ENCODE assay signal across 13 cellular contexts in the genomic region with DNA sequence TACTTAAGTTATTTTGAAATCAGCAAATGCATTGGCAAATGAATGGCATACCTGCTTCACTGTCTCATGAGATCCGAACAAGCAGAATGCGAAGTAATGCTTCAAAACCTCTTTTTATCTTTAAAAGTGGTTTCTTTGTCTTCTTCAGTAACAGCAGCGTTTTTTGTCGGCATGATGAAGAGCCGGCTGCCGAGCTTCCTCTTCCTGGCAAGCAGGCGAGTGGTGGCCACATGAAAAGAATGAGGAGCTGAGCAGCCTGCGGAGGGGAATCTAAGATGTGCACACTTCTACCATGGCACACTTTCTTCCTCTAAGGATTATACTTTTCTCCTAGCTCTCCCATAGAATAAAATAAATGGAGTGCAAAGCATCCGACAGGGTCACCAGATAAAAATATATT. TPM values are rescaled to one million over a fixed set of nuclear protein-coding genes. Genes with fewer than 3 reads are reported as not detected.
DNase-seq lines count a peak whose midpoint lies in the region; ATAC-seq lines count a peak whose summit lies in the region.
"Had no signal": no experiment of that assay in that cellular context is flagged by ENCODE, and none has a peak within 500 bp of the region (broad histone marks: within the 10 kb centered on the region; RNA-seq: fewer than 3 reads in every experiment).

No MANE protein-coding gene starts in this region.

- no peak overlapping the region for H3K14ac ChIP-seq in neuronal stem cell (ENCODE audit: low read length)

- H3K4me1 Mint-ChIP-seq in CD8-positive, alpha-beta memory T cell: peaks cover 26 to 51% (median 50%) of the 10 kb centered on the region in 3 donors
- peaks cover 42 to 51% (median 48%) of the 10 kb centered on the region in 3 donors for H3K4me1 Mint-ChIP-seq in T-cell
- peaks cover 42% of the 10 kb centered on the region for H3K4me1 Mint-ChIP-seq in activated T-cell treated with anti-CD3 and anti-CD28 coated beads, Interleukin-2, amount 50 U/mL, for 4 hours (ENCODE audit: low read depth)

- H3K27ac ChIP-seq in CD8-positive, alpha-beta memory T cell (ENCODE audit: low read depth, low read length): no peak overlapping the region
- H3K27ac ChIP-seq in neuronal stem cell (replicated peaks; ENCODE audit: low read length): no peak overlapping the region
- H3K27ac ChIP-seq: brain microvascular endothelial cell, C4-2B, sigmoid colon had no signal

- H3K27me3 ChIP-seq in CD8-positive, alpha-beta memory T cell (ENCODE audit: insufficient read depth, low read length, poor library complexity, severe bottlenecking): no peaks in the 10 kb centered on the region
- peaks cover 0 to 17% (median 0%) of the 10 kb centered on the region in 3 experiments for H3K27me3 ChIP-seq in neuronal stem cell (ENCODE audit: control insufficient read depth in 3 of 3, insufficient read depth in 3 of 3, low read depth in 1 of 3, low read length in 3 of 3)
- H3K27me3 ChIP-seq: brain microvascular endothelial cell had no signal

- H3K27me3 Mint-ChIP-seq in CD8-positive, alpha-beta memory T cell: no peaks in the 10 kb centered on the region
- peaks cover 7 to 17% of the 10 kb centered on the region in 2 donors for H3K27me3 Mint-ChIP-seq in T-cell
- peaks cover 6% of the 10 kb centered on the region for H3K27me3 Mint-ChIP-seq in activated T-cell treated with anti-CD3 and anti-CD28 coated beads, Interleukin-2, amount 50 U/mL, for 4 hours (ENCODE audit: low read depth)

- H3K36me3 Mint-ChIP-seq in CD8-positive, alpha-beta memory T cell: no peaks in the 10 kb centered on the region
- no peaks in the 10 kb centered on the region for H3K36me3 Mint-ChIP-seq in T-cell
- H3K36me3 Mint-ChIP-seq in activated T-cell treated with anti-CD3 and anti-CD28 coated beads, Interleukin-2, amount 50 U/mL, for 4 hours (ENCODE audit: insufficient read depth): no peaks in the 10 kb centered on the region
- H3K36me3 Mint-ChIP-seq: stimulated activated memory B cell treated with anti-CD40 and anti-IgM and Interleukin-4, amounts not matched to agents 10 μg/mL and 1 μg/mL and 100 μg/mL, for 72 hours had no signal

- no peaks in the 10 kb centered on the region for H3K36me3 ChIP-seq in CD8-positive, alpha-beta memory T cell (ENCODE audit: insufficient read depth, low read length)
- no peaks in the 10 kb centered on the region for H3K36me3 ChIP-seq in neuronal stem cell (replicated peaks in 1 of 2; ENCODE audit: control insufficient read depth in 2 of 2, insufficient read depth in 2 of 2, low read length in 2 of 2)
- H3K36me3 ChIP-seq: brain microvascular endothelial cell, sigmoid colon had no signal

- H3K23ac ChIP-seq in neuronal stem cell (ENCODE audit: low read depth, low read length, poor library complexity): no peak overlapping the region

- H3K9me3 Mint-ChIP-seq in CD8-positive, alpha-beta memory T cell: no peaks in the 10 kb centered on the region
- H3K9me3 Mint-ChIP-seq in T-cell: no peaks in the 10 kb centered on the region
- no peaks in the 10 kb centered on the region for H3K9me3 Mint-ChIP-seq in activated T-cell treated with anti-CD3 and anti-CD28 coated beads, Interleukin-2, amount 50 U/mL, for 4 hours
- H3K9me3 Mint-ChIP-seq: stimulated activated memory B cell treated with anti-CD40 and anti-IgM and Interleukin-4, amounts not matched to agents 10 μg/mL and 1 μg/mL and 100 μg/mL, for 72 hours had no signal

- no peak overlapping the region for H2BK5ac ChIP-seq in neuronal stem cell (ENCODE audit: low read length)

- H3K27ac Mint-ChIP-seq in CD8-positive, alpha-beta memory T cell: peak overlapping the region in 7 of 8 donors; percentile 22 to 86 (median 73)
- H3K27ac Mint-ChIP-seq in T-cell: peak overlapping the region; percentile 69 to 80
- H3K27ac Mint-ChIP-seq: stimulated activated memory B cell treated with anti-CD40 and anti-IgM and Interleukin-4, amounts not matched to agents 10 μg/mL and 1 μg/mL and 100 μg/mL, for 72 hours had no signal

- no peak overlapping the region for H2BK15ac ChIP-seq in neuronal stem cell (ENCODE audit: low read length)

- H3K4me3 Mint-ChIP-seq in CD8-positive, alpha-beta memory T cell: peak overlapping the region; percentile 43 to 75 (median 67)
- peak overlapping the region; percentile 14 to 55 (median 22) for H3K4me3 Mint-ChIP-seq in T-cell
- peak overlapping the region; percentile 42 for H3K4me3 Mint-ChIP-seq in activated T-cell treated with anti-CD3 and anti-CD28 coated beads, Interleukin-2, amount 50 U/mL, for 4 hours
- H3K4me3 Mint-ChIP-seq: stimulated activated memory B cell treated with anti-CD40 and anti-IgM and Interleukin-4, amounts not matched to agents 10 μg/mL and 1 μg/mL and 100 μg/mL, for 72 hours had no signal

- no peaks in the 10 kb centered on the region for H3K79me1 ChIP-seq in neuronal stem cell (ENCODE audit: low read depth, low read length)

- no peak overlapping the region for H3K4me2 ChIP-seq in neuronal stem cell (ENCODE audit: insufficient read depth, low read length, poor library complexity, severe bottlenecking)

- no peaks in the 10 kb centered on the region for H3K9me3 ChIP-seq in CD8-positive, alpha-beta memory T cell (ENCODE audit: low read length)
- H3K9me3 ChIP-seq in neuronal stem cell (replicated peaks in 1 of 2; ENCODE audit: control insufficient read depth in 2 of 2, insufficient read depth in 1 of 2, low read depth in 1 of 2, low read length in 2 of 2): peaks cover under 1 to 2% of the 10 kb centered on the region in 2 donors
- H3K9me3 ChIP-seq: sigmoid colon had no signal

- H2AK5ac ChIP-seq in neuronal stem cell (ENCODE audit: low read depth, low read length): no peak overlapping the region

- no peak overlapping the region for H2BK120ac ChIP-seq in neuronal stem cell (ENCODE audit: low read depth, low read length)

- CTCF ChIA-PET in CD8-positive, alpha-beta memory T cell (lab: Charles Lee): interaction anchor here (1.2 to 1.8 kb wide), 3 partner anchors 9 to 30 kb away, joined by 3 to 6 read pairs (median 3); no protein-coding TSS in a partner anchor
- CTCF ChIA-PET in T-cell (lab: Charles Lee): interaction anchor here (0.8 to 1.3 kb wide), 3 partner anchors 9 to 35 kb away, joined by 3 to 5 read pairs (median 4); no protein-coding TSS in a partner anchor

- POLR2A ChIA-PET in CD8-positive, alpha-beta memory T cell (lab: Charles Lee): interaction anchor here (0.5 to 1.2 kb wide), 3 partner anchors 26 to 231 kb away, joined by 3 read pairs; a partner anchor contains a TSS
- POLR2A ChIA-PET in T-cell (lab: Charles Lee): interaction anchor here in 1 of 2 donors (0.6 kb wide), 1 partner anchor 27 kb away, joined by 3 read pairs; no protein-coding TSS in a partner anchor

- H3K4me1 ChIP-seq in CD8-positive, alpha-beta memory T cell (ENCODE audit: insufficient read depth, low read length): peaks cover 35% of the 10 kb centered on the region
- peaks cover 2 to 8% of the 10 kb centered on the region in 2 donors for H3K4me1 ChIP-seq in neuronal stem cell (ENCODE audit: control insufficient read depth in 2 of 2, insufficient read depth in 1 of 2, low read depth in 1 of 2, low read length in 2 of 2)

- H3K4ac ChIP-seq in neuronal stem cell (ENCODE audit: low read length): no peak overlapping the region

- no CpG with 5 or more reads among the region's 9 CpGs for WGBS in neuronal stem cell (ENCODE audit: extremely low coverage in 2 of 2, insufficient read length in 2 of 2, insufficient replicate concordance in 1 of 2), 2 donors

- H3K18ac ChIP-seq in neuronal stem cell (ENCODE audit: low read length): no peak overlapping the region

- ATAC-seq in T-cell (replicated peaks in 1 of 4) (peak; percentile 87 to 95 (median 90)), HG03097 (IDR thresholded peaks at IDR 0.05; ENCODE audit: low FRiP score, unreplicated experiment) (no peak), GM21367 (IDR thresholded peaks at IDR 0.05; ENCODE audit: unreplicated experiment) (no peak), HG03457 (IDR thresholded peaks at IDR 0.05; ENCODE audit: unreplicated experiment) (no peak)
- peak in 1 of 2 donors; percentile 50 for ATAC-seq in activated T-cell treated with anti-CD3 and anti-CD28 coated beads, Interleukin-2, amount 50 U/mL, for 4 hours
- ATAC-seq: stimulated activated memory B cell treated with anti-CD40 and anti-IgM and Interleukin-4, amounts not matched to agents 10 μg/mL and 1 μg/mL and 100 μg/mL, for 72 hours had no signal

- peak overlapping the region; percentile 60 for H2AFZ ChIP-seq in neuronal stem cell (ENCODE audit: low read length)

- H4K91ac ChIP-seq in neuronal stem cell (ENCODE audit: low read depth, low read length, poor library complexity): no peak overlapping the region

- H2BK12ac ChIP-seq in neuronal stem cell (ENCODE audit: low read length): no peak overlapping the region

- no peak overlapping the region for H3K4me3 ChIP-seq in CD8-positive, alpha-beta memory T cell (ENCODE audit: low read length)
- H3K4me3 ChIP-seq in neuronal stem cell (ENCODE audit: low read length in 2 of 2): no peak overlapping the region
- H3K4me3 ChIP-seq: sigmoid colon had no signal

- DNase-seq in CD8-positive, alpha-beta memory T cell: peak in 4 of 5 donors; percentile 7 to 77 (median 56)
- peak; percentile 30 to 80 (median 64) for DNase-seq in T-cell
- DNase-seq in activated T-cell treated with anti-CD3 and anti-CD28 coated beads, Interleukin-2, amount 50 U/mL, for 4 hours: peak; percentile 35
- no peak for DNase-seq in neuronal stem cell (ENCODE audit: low spot score)
- DNase-seq in NCI-H1417 treated with DMSO at 0.1 percent for 48 hours (lab: John Stamatoyannopoulos, UW): no peak
- DNase-seq: brain microvascular endothelial cell, NCI-H1436 treated with DMSO at 0.1 percent for 48 hours, sigmoid colon had no signal

- H4K8ac ChIP-seq in neuronal stem cell (ENCODE audit: low read depth, low read length): no peak overlapping the region

- no peak overlapping the region for H3K9ac ChIP-seq in neuronal stem cell (ENCODE audit: low read depth, low read length, poor library complexity)

RNA-seq across cellular contexts. Expression of a gene that starts 42.4 kb away (rescaled TPM):
- total RNA-seq in CD8-positive, alpha-beta memory T cell: 10 to 100 TPM; 30.0 to 31.5 TPM
- polyA plus RNA-seq in CD8-positive, alpha-beta memory T cell: 55.6 TPM
- 10 to 100 TPM; 56.3 to 96.8 (median 70.6) TPM for total RNA-seq in T-cell
- total RNA-seq in activated T-cell treated with anti-CD3 and anti-CD28 coated beads, Interleukin-2, amount 50 U/mL, for 4 hours: 10 to 100 TPM; 22.9 to 28.6 (median 24.5) TPM
- polyA plus RNA-seq in neuronal stem cell (2013, experiment 1 of 2): 13.5 TPM
- 15.3 TPM for polyA plus RNA-seq in neuronal stem cell (2013, experiment 2 of 2)

Comparison
In these comparisons a context has a peak if more than half of its experiments do, and no peak if none do; other contexts are left out.
1. DNase-seq: peak in CD8-positive, alpha-beta memory T cell (4 of 5), T-cell (34 of 34) and activated T-cell treated with anti-CD3 and anti-CD28 coated beads, Interleukin-2, amount 50 U/mL, for 4 hours (single experiment); none in neuronal stem cell (single experiment) and NCI-H1417 treated with DMSO at 0.1 percent for 48 hours (single experiment).
2. ATAC-seq: peak in T-cell (4 of 4); none in HG03097 (single experiment), GM21367 (single experiment) and HG03457 (single experiment).
3. Peak in every context shown above with its lines, with median percentiles within 50 percentile points of each other: H3K4me3 Mint-ChIP-seq.